25 cellular contexts compared by ENCODE assay signal in genomic region chr9:15468113-15468512, GRCh38. TPM values are rescaled to one million over a fixed set of nuclear protein-coding genes. Genes with fewer than 3 reads are reported as not detected.
DNase-seq lines count a peak whose midpoint lies in the region; ATAC-seq, FAIRE-seq and TF ChIP-seq lines count a peak whose summit lies in the region.
"Had no signal": no experiment of that assay in that cellular context is flagged by ENCODE, and none has a peak within 500 bp of the region (broad histone marks: within the 10 kb centered on the region; RNA-seq: fewer than 3 reads in every experiment).

No MANE protein-coding gene starts in this region.

- no peaks in the 10 kb centered on the region for H3K79me2 ChIP-seq in GM12878 (ENCODE audit: control insufficient read depth, insufficient read depth, low read length)

- H3K9ac ChIP-seq in GM12878 (ENCODE audit: control insufficient read depth, insufficient read depth, low read length): no peak overlapping the region

- TF ChIP-seq POLR2A in GM12878 (IDR thresholded peaks at IDR 0.05; ENCODE audit: low read depth, low read length): no peak

- no peak for TF ChIP-seq RAD21 in GM12878 (IDR thresholded peaks at IDR 0.05; ENCODE audit: insufficient read depth, low read depth, low read length)

- no peak overlapping the region for H3K27ac ChIP-seq in GM12878 (ENCODE audit: control insufficient read depth, insufficient read depth)
- H3K27ac ChIP-seq: lower lobe of right lung, right atrium auricular region, vagina had no signal

- H3K36me3 ChIP-seq in GM12878 (ENCODE audit: control insufficient read depth in 2 of 2, insufficient read depth in 2 of 2, low read length in 1 of 2): peaks cover 2 to 36% of the 10 kb centered on the region in 2 experiments

- WGBS in GM12878 (ENCODE audit: insufficient coverage, insufficient replicate concordance, low lambda C conversion rate, missing lambda C conversion rate): 96% methylated on average over 2 of the region's 2 CpGs

- intact Hi-C loops in GM12878 (cut with micrococcal nuclease; ENCODE audit: unreplicated experiment): no loop called here
- intact Hi-C loops in activated CD4-positive, alpha-beta T cell treated with anti-CD3 and anti-CD28 coated beads, Interleukin-2, amount 10 ng/mL, durations not matched to agents 24 days and 14 days (cut with micrococcal nuclease): no loop called here

- FAIRE-seq in GM12878 (lab: Jason Lieb, UNC): no peak
- FAIRE-seq: kidney had no signal

- no peak overlapping the region for H3K4me3 ChIP-seq in GM12878
- H3K4me3 ChIP-seq: lower lobe of right lung, right atrium auricular region, vagina had no signal

- no peak for TF ChIP-seq EP300 in GM12878 (IDR thresholded peaks at IDR 0.05; ENCODE audit: borderline replicate concordance in 1 of 2, control insufficient read depth in 1 of 2, low read depth in 2 of 2, low read length in 2 of 2)

- POLR2A ChIA-PET in GM12878 (lab: Charles Lee): interaction anchor here (0.6 to 0.7 kb wide), 2 partner anchors 14 to 42 kb away, joined by 3 read pairs; partner anchors contain the start of gene PSIP1

- H3K27me3 Mint-ChIP-seq in activated T-cell treated with anti-CD3 and anti-CD28 coated beads, Interleukin-2, amount 50 U/mL, for 72 hours (ENCODE audit: low read depth): no peaks in the 10 kb centered on the region
- H3K27me3 Mint-ChIP-seq in activated CD4-positive, alpha-beta T cell treated with anti-CD3 and anti-CD28 coated beads, Interleukin-2, amount 10 ng/mL, durations not matched to agents 24 days and 14 days: no peaks in the 10 kb centered on the region
- H3K27me3 Mint-ChIP-seq: activated B cell treated with CpG ODN at 0.5 μM for 24 hours; activated CD4-positive, alpha-beta memory T cell treated with anti-CD3 and anti-CD28 coated beads, Interleukin-2, amount 10 ng/mL, durations not matched to agents 7 days and 5 days had no signal

- ATAC-seq in activated T-cell treated with anti-CD3 and anti-CD28 coated beads, Interleukin-2, amount 50 U/mL, for 72 hours (replicated peaks in 1 of 2): no peak
- no peak for ATAC-seq in GM12878
- ATAC-seq in stimulated activated naive CD8-positive, alpha-beta T cell treated with anti-CD3 and anti-CD28 coated beads, Interleukin-15, Interleukin-2, amounts not matched to agents 100 U/mL and 50 U/mL, for 24 hours: no peak
- ATAC-seq: activated naive CD4-positive, alpha-beta T cell treated with anti-CD3 and anti-CD28 coated beads, Interleukin-2, amount 50 U/mL, for 72 hours; lower lobe of right lung had no signal

- CTCF ChIA-PET in GM12878 (lab: Yijun Ruan, JAX): interaction anchor here (1.5 to 6.4 kb wide), 3 partner anchors 38 to 70 kb away, joined by 4 to 34 read pairs (median 5); no protein-coding TSS in a partner anchor

- no peaks in the 10 kb centered on the region for H3K9me3 ChIP-seq in GM12878 (replicated peaks; ENCODE audit: control insufficient read depth, insufficient read depth, low read length)
- H3K9me3 ChIP-seq: lower lobe of right lung, right atrium auricular region, vagina had no signal

- no peak for TF ChIP-seq CTCF in GM12878 (IDR thresholded peaks at IDR 0.05 in 2 of 3, conservative IDR thresholded peaks at IDR 0.05 in 1 of 3; ENCODE audit: control insufficient read depth in 2 of 3, extremely low read depth in 1 of 3, insufficient read depth in 1 of 3, low read depth in 3 of 3, low read length in 3 of 3)

- in situ Hi-C loops in GM12878 (cut with MboI): no loop called here

- SMC1A ChIA-PET in GM12878 (lab: Charles Lee; ENCODE audit: uncharacterized antibody, unreplicated experiment): interaction anchor here (1.0 to 3.9 kb wide), 5 partner anchors 8 to 65 kb away, joined by 3 to 28 read pairs (median 4); no protein-coding TSS in a partner anchor

- H3K27ac Mint-ChIP-seq in activated T-cell treated with anti-CD3 and anti-CD28 coated beads, Interleukin-2, amount 50 U/mL, for 72 hours: peak overlapping the region; percentile 15
- H3K27ac Mint-ChIP-seq in activated CD4-positive, alpha-beta T cell treated with anti-CD3 and anti-CD28 coated beads, Interleukin-2, amount 10 ng/mL, durations not matched to agents 24 days and 14 days: no peak overlapping the region
- H3K27ac Mint-ChIP-seq: activated B cell treated with CpG ODN at 0.5 μM for 24 hours; activated CD4-positive, alpha-beta memory T cell treated with anti-CD3 and anti-CD28 coated beads, Interleukin-2, amount 10 ng/mL, durations not matched to agents 7 days and 5 days had no signal

- RAD21 ChIA-PET in GM12878 (lab: Charles Lee; ENCODE audit: unreplicated experiment): no interaction called here

- H3K4me1 Mint-ChIP-seq in activated T-cell treated with anti-CD3 and anti-CD28 coated beads, Interleukin-2, amount 50 U/mL, for 72 hours (ENCODE audit: low read depth): peaks cover 17% of the 10 kb centered on the region
- H3K4me1 Mint-ChIP-seq in activated CD4-positive, alpha-beta T cell treated with anti-CD3 and anti-CD28 coated beads, Interleukin-2, amount 10 ng/mL, durations not matched to agents 24 days and 14 days: peaks cover 3% of the 10 kb centered on the region
- H3K4me1 Mint-ChIP-seq: activated B cell treated with CpG ODN at 0.5 μM for 24 hours, CD14-positive monocyte had no signal

- H3K4me2 ChIP-seq in GM12878 (ENCODE audit: control insufficient read depth, insufficient read depth): no peak overlapping the region

- H3K4me1 ChIP-seq in GM12878 (ENCODE audit: control insufficient read depth, insufficient read depth, low read length): no peaks in the 10 kb centered on the region
- H3K4me1 ChIP-seq: lower lobe of right lung, right atrium auricular region, vagina had no signal

- no peaks in the 10 kb centered on the region for H3K27me3 ChIP-seq in GM12878 (replicated peaks in 1 of 2; ENCODE audit: control insufficient read depth in 2 of 2, insufficient read depth in 2 of 2, low read length in 1 of 2)
- H3K27me3 ChIP-seq: right atrium auricular region, vagina had no signal

- H3K4me3 Mint-ChIP-seq in activated T-cell treated with anti-CD3 and anti-CD28 coated beads, Interleukin-2, amount 50 U/mL, for 72 hours: no peak overlapping the region
- no peak overlapping the region for H3K4me3 Mint-ChIP-seq in activated CD4-positive, alpha-beta T cell treated with anti-CD3 and anti-CD28 coated beads, Interleukin-2, amount 10 ng/mL, durations not matched to agents 24 days and 14 days
- H3K4me3 Mint-ChIP-seq: activated B cell treated with CpG ODN at 0.5 μM for 24 hours; activated CD4-positive, alpha-beta memory T cell treated with anti-CD3 and anti-CD28 coated beads, Interleukin-2, amount 10 ng/mL, durations not matched to agents 7 days and 5 days; CD14-positive monocyte had no signal

- peaks cover 8 to 44% of the 10 kb centered on the region in 2 donors for H3K36me3 Mint-ChIP-seq in activated T-cell treated with anti-CD3 and anti-CD28 coated beads, Interleukin-2, amount 50 U/mL, for 72 hours (ENCODE audit: insufficient read depth in 2 of 2)
- H3K36me3 Mint-ChIP-seq in activated CD4-positive, alpha-beta T cell treated with anti-CD3 and anti-CD28 coated beads, Interleukin-2, amount 10 ng/mL, durations not matched to agents 24 days and 14 days (ENCODE audit: low read depth): peaks cover 51% of the 10 kb centered on the region

- BruUV-seq in GM12878 (replicated peaks; lab: Mats Ljungman, UMichigan): no TSS peak

- H4K20me1 ChIP-seq in GM12878 (ENCODE audit: control insufficient read depth, insufficient read depth): no peaks in the 10 kb centered on the region

- DNase-seq in activated T-cell treated with anti-CD3 and anti-CD28 coated beads, Interleukin-2, amount 50 U/mL, for 72 hours: no peak
- DNase-seq in activated T-cell treated with anti-CD3 and anti-CD28 coated beads, Interleukin-2, amount 50 U/mL, for 1 hour: no peak
- DNase-seq in NCI-H2196 treated with DMSO at 0.1 percent for 48 hours (lab: John Stamatoyannopoulos, UW; ENCODE audit: unreplicated experiment): peak; percentile 41
- no peak for DNase-seq in GM12878 (ENCODE audit: low read depth, low spot score)
- DNase-seq in SW480 (ENCODE audit: low spot score): no peak
- DNase-seq in stimulated activated naive CD8-positive, alpha-beta T cell treated with anti-CD3 and anti-CD28 coated beads, Interleukin-15, Interleukin-2, amounts not matched to agents 100 U/mL and 50 U/mL, for 24 hours: no peak
- DNase-seq in activated CD4-positive, alpha-beta T cell treated with anti-CD3 and anti-CD28 coated beads, Interleukin-2, amount 10 ng/mL, durations not matched to agents 24 days and 14 days: no peak
- no peak for DNase-seq in pons (ENCODE audit: low spot score)
- DNase-seq: activated B cell treated with CpG ODN at 0.5 μM for 24 hours; activated CD4-positive, alpha-beta memory T cell treated with anti-CD3 and anti-CD28 coated beads, Interleukin-2, amount 10 ng/mL, durations not matched to agents 7 days and 5 days; cerebellar nuclear complex; DMS 273 treated with DMSO at 0.1 percent for 48 hours; erythroblast; GF-D8; kidney; lower lobe of right lung; MM.1S; NCI-H1694 treated with DMSO at 0.1 percent for 48 hours; RPMI8226; stimulated activated CD4-positive, alpha-beta T cell treated with anti-CD3 and anti-CD28 coated beads, Interleukin-12 subunit alpha, Interleukin-12 subunit beta, amount 100 ng/mL, for 4 hours; T1000 had no signal

- no peaks in the 10 kb centered on the region for H3K9me3 Mint-ChIP-seq in activated T-cell treated with anti-CD3 and anti-CD28 coated beads, Interleukin-2, amount 50 U/mL, for 72 hours
- no peaks in the 10 kb centered on the region for H3K9me3 Mint-ChIP-seq in activated CD4-positive, alpha-beta T cell treated with anti-CD3 and anti-CD28 coated beads, Interleukin-2, amount 10 ng/mL, durations not matched to agents 24 days and 14 days
- H3K9me3 Mint-ChIP-seq: activated B cell treated with CpG ODN at 0.5 μM for 24 hours; activated CD4-positive, alpha-beta memory T cell treated with anti-CD3 and anti-CD28 coated beads, Interleukin-2, amount 10 ng/mL, durations not matched to agents 7 days and 5 days; activated naive CD4-positive, alpha-beta T cell treated with anti-CD3 and anti-CD28 coated beads, Interleukin-2, amount 50 U/mL, for 72 hours; CD14-positive monocyte had no signal

- no peak overlapping the region for H2AFZ ChIP-seq in GM12878 (ENCODE audit: control insufficient read depth, low read depth, low read length)

RNA-seq across cellular contexts. Expression of gene PSIP1, which starts 42.7 kb away (rescaled TPM):
- 100 to 1,000 TPM; 141 to 165 TPM for total RNA-seq in activated T-cell treated with anti-CD3 and anti-CD28 coated beads, Interleukin-2, amount 50 U/mL, for 72 hours
- 404 and 409 TPM in 2 replicates for total RNA-seq in GM12878 (2013; cell fraction: nucleolus; rRNA removed)
- total RNA-seq in GM12878 (2014; rRNA removed) (130 and 159 TPM in 2 replicates), GM12878 (2014; rRNA removed; fragmentation: Illumina TruSeq; extraction: Trizol) (286 and 301 TPM in 2 replicates), GM12878 (2021) (181 and 186 TPM in 2 replicates)
- polyA plus RNA-seq in GM12878 (2011; ENCODE audit: low read depth): 70.6 TPM
- polyA plus RNA-seq in GM12878 (2011; rRNA removed) (179 and 352 TPM in 2 replicates), GM12878 (2014; fragmentation: Illumina TruSeq; extraction: Trizol) (295 and 442 TPM in 2 replicates), GM12878 (2014; fragmentation: Nextera tagmentation; extraction: Ambion mirVana) (100 to 1,000 TPM in 1 of 2 experiments, 10 to 100 TPM in 1; 75.5 to 115 TPM), GM12878 (2014; rRNA removed) (125 and 166 TPM in 2 replicates), GM12878 (2016; fragmentation: Nextera tagmentation; extraction: Ambion mirVana) (100 to 1,000 TPM; 100 to 299 TPM)
- polyA plus RNA-seq in GM12878 (2011; cell fraction: cytosol; rRNA removed): 32.0 and 35.2 TPM in 2 replicates
- polyA plus RNA-seq in GM12878 (2011; cell fraction: nucleus; rRNA removed): 101 and 128 TPM in 2 replicates
- polyA plus RNA-seq in GM12878 (2012): 131 and 157 TPM in 2 replicates
- 45.0 and 60.9 TPM in 2 replicates for polyA minus RNA-seq in GM12878 (2011; rRNA and poly(A)+ RNA removed)
- 58.1 and 72.3 TPM in 2 replicates for polyA minus RNA-seq in GM12878 (2011; cell fraction: cytosol; rRNA and poly(A)+ RNA removed)
- 83.1 and 130 TPM in 2 replicates for polyA minus RNA-seq in GM12878 (2011; cell fraction: nucleus; rRNA and poly(A)+ RNA removed)
- 106 TPM in 2 replicates for total RNA-seq in activated CD4-positive, alpha-beta T cell treated with anti-CD3 and anti-CD28 coated beads, Interleukin-2, amount 10 ng/mL, durations not matched to agents 24 days and 14 days

RNA-seq across cellular contexts. Expression of gene SNAPC3, which starts 45.4 kb away (rescaled TPM):
- total RNA-seq in activated T-cell treated with anti-CD3 and anti-CD28 coated beads, Interleukin-2, amount 50 U/mL, for 72 hours: 10 to 100 TPM; 16.9 to 18.7 TPM
- total RNA-seq in GM12878 (2013; cell fraction: nucleolus; rRNA removed): 168 and 171 TPM in 2 replicates
- total RNA-seq in GM12878 (2014; rRNA removed): 24.2 and 30.1 TPM in 2 replicates
- 27.8 and 28.4 TPM in 2 replicates for total RNA-seq in GM12878 (2014; rRNA removed; fragmentation: Illumina TruSeq; extraction: Trizol)
- 19.4 and 24.4 TPM in 2 replicates for total RNA-seq in GM12878 (2021)
- 7.4 TPM for polyA plus RNA-seq in GM12878 (2011; ENCODE audit: low read depth)
- polyA plus RNA-seq in GM12878 (2011; rRNA removed): 47.4 and 67.3 TPM in 2 replicates
- polyA plus RNA-seq in GM12878 (2011; cell fraction: cytosol; rRNA removed): 19.3 and 26.1 TPM in 2 replicates
- polyA plus RNA-seq in GM12878 (2011; cell fraction: nucleus; rRNA removed): 32.3 and 32.8 TPM in 2 replicates
- 12.3 and 19.6 TPM in 2 replicates for polyA plus RNA-seq in GM12878 (2012)
- 30.4 and 37.0 TPM in 2 replicates for polyA plus RNA-seq in GM12878 (2014; fragmentation: Illumina TruSeq; extraction: Trizol)
- polyA plus RNA-seq in GM12878 (2014; fragmentation: Nextera tagmentation; extraction: Ambion mirVana): 1 to 10 TPM; 5.7 to 7.4 TPM
- polyA plus RNA-seq in GM12878 (2014; rRNA removed): 17.4 and 22.1 TPM in 2 replicates
- polyA plus RNA-seq in GM12878 (2016; fragmentation: Nextera tagmentation; extraction: Ambion mirVana): 10 to 100 TPM; 25.1 to 28.0 TPM
- polyA minus RNA-seq in GM12878 (2011; rRNA and poly(A)+ RNA removed): 28.0 and 45.0 TPM in 2 replicates
- polyA minus RNA-seq in GM12878 (2011; cell fraction: cytosol; rRNA and poly(A)+ RNA removed): 9.5 and 12.3 TPM in 2 replicates
- polyA minus RNA-seq in GM12878 (2011; cell fraction: nucleus; rRNA and poly(A)+ RNA removed): 21.0 and 40.1 TPM in 2 replicates
- total RNA-seq in activated CD4-positive, alpha-beta T cell treated with anti-CD3 and anti-CD28 coated beads, Interleukin-2, amount 10 ng/mL, durations not matched to agents 24 days and 14 days: 31.7 and 35.9 TPM in 2 replicates
